17 cellular contexts compared by ENCODE assay signal in the genomic region with DNA sequence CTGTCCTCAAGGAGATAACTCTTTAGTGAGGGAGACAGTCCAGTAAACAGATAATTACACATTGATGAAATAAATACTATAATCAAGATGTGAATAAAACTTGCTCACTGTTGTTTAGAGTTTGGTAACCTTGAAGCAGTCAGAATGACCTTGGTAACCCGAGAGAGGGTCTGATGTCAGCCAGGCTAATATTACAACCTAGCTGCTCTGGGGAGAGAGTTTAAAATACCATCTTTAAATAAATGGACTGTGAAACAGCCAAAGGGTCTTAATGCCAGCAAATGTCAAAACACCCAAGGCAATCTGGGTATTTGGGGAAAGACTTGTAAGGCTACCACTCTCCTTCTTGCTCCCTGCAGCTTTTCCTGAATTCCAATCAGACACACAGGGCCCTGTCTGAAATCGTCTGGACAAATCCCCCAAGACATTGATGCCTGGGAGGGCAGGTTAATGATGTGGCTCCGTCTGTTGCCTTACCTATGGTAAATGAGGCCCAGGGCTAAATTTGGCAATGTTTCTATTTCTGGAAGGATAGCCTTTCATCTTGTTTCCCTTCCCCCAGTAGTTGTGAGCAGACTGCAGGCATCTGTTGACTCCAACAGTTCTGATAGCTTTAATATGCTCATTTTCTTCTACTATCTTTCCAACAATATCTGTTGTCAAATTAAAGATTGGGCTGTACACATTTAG. TPM values are rescaled to one million over a fixed set of nuclear protein-coding genes. Genes with fewer than 3 reads are reported as not detected.
A peak's percentile ranks its signal among the peaks of the same experiment; 100 is the strongest.
DNase-seq lines count a peak whose midpoint lies in the region; ATAC-seq and TF ChIP-seq lines count a peak whose summit lies in the region.
"Had no signal": no experiment of that assay in that cellular context is flagged by ENCODE, and none has a peak within 500 bp of the region (broad histone marks: within the 10 kb centered on the region; RNA-seq: fewer than 3 reads in every experiment).

No MANE protein-coding gene starts in this region.

- H3K4me1 Mint-ChIP-seq in GM23338 (peaks cover 6% of the 10 kb centered on the region; the same call in 2 of the 3 replicates), osteocyte (ENCODE audit: unreplicated experiment) (peaks cover 64% of the 10 kb centered on the region)
- no peaks in the 10 kb centered on the region for H3K4me1 Mint-ChIP-seq in activated CD4-positive, alpha-beta memory T cell treated with anti-CD3 and anti-CD28 coated beads for 36 hours (ENCODE audit: low read depth)
- H3K4me1 Mint-ChIP-seq: naive thymus-derived CD4-positive, alpha-beta T cell had no signal

- intact Hi-C loops in Panc1 (cut with micrococcal nuclease; ENCODE audit: unreplicated experiment) (no loop called here), esophagus muscularis mucosa (cut with DNase I) (no loop called here), stomach (cut with DNase I; ENCODE audit: low total_unique reads) (no loop called here)
- intact Hi-C loops in activated CD4-positive, alpha-beta memory T cell treated with anti-CD3 and anti-CD28 coated beads for 36 hours (cut with micrococcal nuclease): no loop called here

- POLR2A ChIA-PET in Panc1 (lab: Charles Lee): interaction anchor here (0.6 kb wide), 1 partner anchor 167 kb away, joined by 3 read pairs; no protein-coding TSS in a partner anchor
- POLR2A ChIA-PET in activated CD4-positive, alpha-beta memory T cell treated with anti-CD3 and anti-CD28 coated beads for 36 hours (lab: Charles Lee): no interaction called here

- H3K36me3 Mint-ChIP-seq in GM23338 (ENCODE audit: low read depth) (no peaks in the 10 kb centered on the region), osteocyte (ENCODE audit: unreplicated experiment) (no peaks in the 10 kb centered on the region)
- H3K36me3 Mint-ChIP-seq in activated CD4-positive, alpha-beta memory T cell treated with anti-CD3 and anti-CD28 coated beads for 36 hours: no peaks in the 10 kb centered on the region
- H3K36me3 Mint-ChIP-seq: activated naive CD8-positive, alpha-beta T cell; naive thymus-derived CD4-positive, alpha-beta T cell; type B pancreatic cell had no signal

- H3K9me3 ChIP-seq in Panc1 (ENCODE audit: control insufficient read depth, insufficient read depth, low read depth, low read length): no peaks in the 10 kb centered on the region
- no peaks in the 10 kb centered on the region for H3K9me3 ChIP-seq in esophagus muscularis mucosa
- H3K9me3 ChIP-seq in stomach: no peaks in the 10 kb centered on the region

- H3K79me2 ChIP-seq in GM23338 (replicated peaks; ENCODE audit: insufficient read depth): no peaks in the 10 kb centered on the region

- H3K27ac Mint-ChIP-seq in GM23338 (no peak overlapping the region), osteocyte (ENCODE audit: unreplicated experiment) (peak overlapping the region; percentile 93)
- no peak overlapping the region for H3K27ac Mint-ChIP-seq in activated CD4-positive, alpha-beta memory T cell treated with anti-CD3 and anti-CD28 coated beads for 36 hours
- H3K27ac Mint-ChIP-seq: activated naive CD8-positive, alpha-beta T cell; naive thymus-derived CD4-positive, alpha-beta T cell; type B pancreatic cell had no signal

- H2AFZ ChIP-seq in GM23338: peak overlapping the region; percentile 38; the same call in 1 of the 2 replicates

- CTCF ChIA-PET in Panc1 (lab: Charles Lee): no interaction called here
- CTCF ChIA-PET in activated CD4-positive, alpha-beta memory T cell treated with anti-CD3 and anti-CD28 coated beads for 36 hours (lab: Charles Lee): interaction anchor here (1.3 kb wide), 1 partner anchor 9 kb away, joined by 7 read pairs; no protein-coding TSS in a partner anchor

- H3K4me3 Mint-ChIP-seq in GM23338: no peak overlapping the region
- H3K4me3 Mint-ChIP-seq in osteocyte (ENCODE audit: unreplicated experiment): no peak overlapping the region
- H3K4me3 Mint-ChIP-seq in activated CD4-positive, alpha-beta memory T cell treated with anti-CD3 and anti-CD28 coated beads for 36 hours: no peak overlapping the region
- H3K4me3 Mint-ChIP-seq: activated naive CD8-positive, alpha-beta T cell; naive thymus-derived CD4-positive, alpha-beta T cell; type B pancreatic cell had no signal

- no peak for TF ChIP-seq EP300 in esophagus muscularis mucosa (IDR thresholded peaks at IDR 0.05)
- TF ChIP-seq EP300 in stomach (IDR thresholded peaks at IDR 0.05): no peak

- H3K27ac ChIP-seq in GM23338 (ENCODE audit: low read depth) (no peak overlapping the region), Panc1 (ENCODE audit: low read length) (peak overlapping the region; percentile 84), esophagus muscularis mucosa (replicated peaks in 1 of 4) (peak overlapping the region in 3 of 4 donors; percentile 5 to 51 (median 13)), stomach (no peak overlapping the region)

- H3K27me3 Mint-ChIP-seq in GM23338 (ENCODE audit: insufficient read depth, low read depth, poor library complexity) (peaks cover 3% of the 10 kb centered on the region), osteocyte (ENCODE audit: unreplicated experiment) (no peaks in the 10 kb centered on the region)
- no peaks in the 10 kb centered on the region for H3K27me3 Mint-ChIP-seq in activated CD4-positive, alpha-beta memory T cell treated with anti-CD3 and anti-CD28 coated beads for 36 hours
- H3K27me3 Mint-ChIP-seq: type B pancreatic cell had no signal

- no peaks in the 10 kb centered on the region for H3K27me3 ChIP-seq in GM23338 (ENCODE audit: insufficient read depth)
- no peaks in the 10 kb centered on the region for H3K27me3 ChIP-seq in Panc1 (ENCODE audit: control insufficient read depth, insufficient read depth, low read length)
- no peaks in the 10 kb centered on the region for H3K27me3 ChIP-seq in esophagus muscularis mucosa
- no peaks in the 10 kb centered on the region for H3K27me3 ChIP-seq in stomach

- BruUV-seq in Panc1 (replicated peaks; lab: Mats Ljungman, UMichigan): no TSS peak

- TF ChIP-seq POLR2A in esophagus muscularis mucosa (IDR thresholded peaks at IDR 0.05; ENCODE audit: low read depth) (no peak), stomach (IDR thresholded peaks at IDR 0.05) (no peak)

- 0 out of 2 replicates have a peak, but pooled peaks cover 3% of the 10 kb centered on the region for H3K9me2 ChIP-seq in GM23338 (ENCODE audit: insufficient read depth)

- ATAC-seq in GM23338 (no peak), Panc1 (no peak)
- ATAC-seq: naive thymus-derived CD4-positive, alpha-beta T cell had no signal

- in situ Hi-C loops in Panc1 (cut with HindIII; ENCODE audit: low pct_unique_long_range_greater_than_20kb, low sequenced_read_pairs): no loop called here

- H3K36me3 ChIP-seq in GM23338 (ENCODE audit: insufficient read depth): no peaks in the 10 kb centered on the region
- no peaks in the 10 kb centered on the region for H3K36me3 ChIP-seq in Panc1 (ENCODE audit: control insufficient read depth, insufficient read depth, low read length)
- no peaks in the 10 kb centered on the region for H3K36me3 ChIP-seq in esophagus muscularis mucosa
- H3K36me3 ChIP-seq in stomach: no peaks in the 10 kb centered on the region

- H3K9me3 Mint-ChIP-seq in GM23338 (no peaks in the 10 kb centered on the region), osteocyte (ENCODE audit: unreplicated experiment) (no peaks in the 10 kb centered on the region)
- no peaks in the 10 kb centered on the region for H3K9me3 Mint-ChIP-seq in activated CD4-positive, alpha-beta memory T cell treated with anti-CD3 and anti-CD28 coated beads for 36 hours
- H3K9me3 Mint-ChIP-seq: naive thymus-derived CD4-positive, alpha-beta T cell; type B pancreatic cell had no signal

- WGBS in esophagus muscularis mucosa: 59% methylated on average over 3 of the region's 3 CpGs
- WGBS in stomach, 5 donors: 59 to 83% (median 71%) methylated on average over 3 of the region's 3 CpGs

- H4K20me1 ChIP-seq in GM23338 (replicated peaks; ENCODE audit: insufficient read depth): no peaks in the 10 kb centered on the region

- no peak overlapping the region for H3K4me2 ChIP-seq in GM23338

- H3K4me3 ChIP-seq in GM23338: no peak overlapping the region
- no peak overlapping the region for H3K4me3 ChIP-seq in Panc1 (ENCODE audit: low read depth in 2 of 2, low read length in 2 of 2)
- no peak overlapping the region for H3K4me3 ChIP-seq in esophagus muscularis mucosa
- no peak overlapping the region for H3K4me3 ChIP-seq in stomach

- H3F3A ChIP-seq in GM23338 (replicated peaks; ENCODE audit: low read depth): no peaks in the 10 kb centered on the region

- no peaks in the 10 kb centered on the region for H3K4me1 ChIP-seq in GM23338 (ENCODE audit: insufficient read depth)
- peaks cover 27% of the 10 kb centered on the region for H3K4me1 ChIP-seq in Panc1 (ENCODE audit: control insufficient read depth, insufficient read depth, low read length)
- peaks cover 21 to 29% (median 23%) of the 10 kb centered on the region in 4 donors for H3K4me1 ChIP-seq in esophagus muscularis mucosa
- H3K4me1 ChIP-seq in stomach: peaks cover 0 to 22% (median 9%) of the 10 kb centered on the region in 4 donors

- DNase-seq in GM23338 (ENCODE audit: low spot score): no peak
- DNase-seq in Panc1 (ENCODE audit: low read depth, low spot score): no peak
- no peak for DNase-seq in esophagus muscularis mucosa (ENCODE audit: extremely low spot score)
- no peak for DNase-seq in osteocyte (ENCODE audit: extremely low spot score, unreplicated experiment)
- DNase-seq in activated CD4-positive, alpha-beta memory T cell treated with anti-CD3 and anti-CD28 coated beads for 36 hours: no peak
- no peak for DNase-seq in GOT3 (lab: John Stamatoyannopoulos, UW)
- no peak for DNase-seq in stomach
- no peak for DNase-seq in NCI-H226
- DNase-seq: activated CD4-positive, alpha-beta T cell treated with anti-CD3 and anti-CD28 coated beads for 4 hours; activated T-cell treated with anti-CD3 and anti-CD28 coated beads for 4 hours; erythroblast; naive thymus-derived CD4-positive, alpha-beta T cell; NCI-H748 treated with DMSO at 0.1 percent for 48 hours; SHP77 treated with DMSO at 0.1 percent for 48 hours; stimulated activated CD4-positive, alpha-beta T cell treated with anti-CD3 and anti-CD28 coated beads, Interleukin-2, amount 100 ng/mL, for 48 hours had no signal

- TF ChIP-seq CTCF in GM23338 (conservative IDR thresholded peaks at IDR 0.05; ENCODE audit: low read depth in 2 of 2): no peak
- TF ChIP-seq CTCF in Panc1 (IDR thresholded peaks at IDR 0.05): no peak
- TF ChIP-seq CTCF in esophagus muscularis mucosa (IDR thresholded peaks at IDR 0.05): no peak
- no peak for TF ChIP-seq CTCF in osteocyte (IDR thresholded peaks at IDR 0.05)
- no peak for TF ChIP-seq CTCF in stomach (IDR thresholded peaks at IDR 0.05)

RNA-seq across cellular contexts. Expression of gene ITGB6, which starts 42.9 kb away (rescaled TPM):
- total RNA-seq in GM23338 (2014; rRNA removed; shearing (Covaris generic)): not detected in 2 replicates
- polyA plus RNA-seq in GM23338 (2016; fragmentation: Nextera tagmentation; extraction: Ambion mirVana) (not detected in 2 replicates), stomach (10 to 100 TPM in 1 of 3 donors, 1 to 10 TPM in 2; 2.7 to 10.3 (median 6.4) TPM)
- total RNA-seq in Panc1 (2021; ENCODE audit: unreplicated experiment) (0.08 TPM), esophagus muscularis mucosa (1 to 10 TPM in 1 of 4 donors, under 1 TPM in 1, not detected in 2; 0.17 to 3.4 TPM), osteocyte (0.13 TPM in 2 replicates), stomach (10 to 100 TPM in 3 of 5 donors, 1 to 10 TPM in 2; 2.3 to 49.6 (median 17.0) TPM)
- not detected for polyA plus RNA-seq in Panc1 (2012; ENCODE audit: insufficient read length)
- total RNA-seq in activated CD4-positive, alpha-beta memory T cell treated with anti-CD3 and anti-CD28 coated beads for 36 hours: not detected
- total RNA-seq: naive thymus-derived CD4-positive, alpha-beta T cell had no signal
- polyA plus RNA-seq: naive thymus-derived CD4-positive, alpha-beta T cell had no signal

Comparison
In these comparisons a context has a peak if more than half of its experiments do, and no peak if none do; other contexts are left out.
1. H3K27ac ChIP-seq: peak in Panc1 (single experiment) and esophagus muscularis mucosa (3 of 4); none in GM23338 (single experiment) and stomach (0 of 5).